8 cellular contexts compared by ENCODE assay signal in the genomic region with DNA sequence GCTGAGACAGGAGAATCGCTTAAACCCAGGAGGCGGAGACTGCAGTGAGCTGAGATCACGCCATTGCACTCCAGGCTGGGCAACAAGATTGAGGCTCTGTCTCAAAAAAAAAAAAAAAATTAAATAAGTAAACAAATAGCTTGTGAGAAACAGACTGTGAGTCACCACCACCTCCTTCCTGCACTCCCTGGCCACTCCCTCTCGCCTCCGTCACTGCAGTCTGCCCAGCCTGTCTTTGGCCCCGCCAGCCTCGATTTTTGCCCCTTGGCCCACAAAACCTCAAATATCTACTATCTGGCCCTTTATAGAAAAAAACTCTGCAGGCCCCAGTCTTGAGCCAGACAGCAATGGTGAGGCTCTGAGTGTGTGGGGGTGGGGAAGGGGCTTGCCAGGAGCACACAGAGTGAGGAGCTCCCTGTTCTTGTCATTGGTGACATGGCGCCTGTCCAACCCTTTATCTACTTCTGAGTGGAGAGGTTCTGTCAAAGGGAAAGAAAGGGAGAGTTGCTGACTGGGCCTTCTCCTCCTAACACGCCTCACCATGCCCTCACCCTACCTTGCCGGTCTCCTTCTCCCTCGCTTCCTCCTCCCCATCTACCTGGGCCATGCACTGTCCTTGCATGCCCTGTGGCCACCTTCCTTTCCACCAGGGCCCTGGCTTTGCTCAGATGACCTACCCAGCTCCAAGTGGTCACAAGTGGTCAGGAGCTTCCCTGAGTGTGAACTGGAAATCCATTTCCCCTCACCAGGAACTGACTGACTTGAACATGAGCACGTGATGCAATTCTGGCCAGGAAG. TPM values are rescaled to one million over a fixed set of nuclear protein-coding genes. Genes with fewer than 3 reads are reported as not detected.
DNase-seq lines count a peak whose midpoint lies in the region; ATAC-seq and TF ChIP-seq lines count a peak whose summit lies in the region.

No MANE protein-coding gene starts in this region.

- peaks cover 3% of the 10 kb centered on the region for H3K9me3 Mint-ChIP-seq in osteocyte (ENCODE audit: unreplicated experiment)

- H3K4me2 ChIP-seq in SK-N-SH: no peak overlapping the region

- peaks cover 24% of the 10 kb centered on the region for H3K36me3 Mint-ChIP-seq in osteocyte (ENCODE audit: unreplicated experiment)

- WGBS in SK-N-SH (ENCODE audit: low lambda C conversion rate): 85% methylated on average over 12 of the region's 12 CpGs

- H3K4me3 Mint-ChIP-seq in osteocyte (ENCODE audit: unreplicated experiment): no peak overlapping the region

- no peak for TF ChIP-seq CTCF in SK-N-SH (IDR thresholded peaks at IDR 0.05)
- TF ChIP-seq CTCF in osteocyte (IDR thresholded peaks at IDR 0.05): no peak

- no peaks in the 10 kb centered on the region for H3K79me2 ChIP-seq in SK-N-SH (ENCODE audit: insufficient read depth)

- peaks cover 8% of the 10 kb centered on the region for H3F3A ChIP-seq in SK-N-SH (replicated peaks; ENCODE audit: insufficient read depth)

- H3K4me3 ChIP-seq in SK-N-SH (ENCODE audit: low read depth in 2 of 2, low read length in 1 of 2) (no peak overlapping the region), skin epidermis (no peak overlapping the region)

- H3K9me3 ChIP-seq in SK-N-SH: no peaks in the 10 kb centered on the region

- no peaks in the 10 kb centered on the region for H3K9me2 ChIP-seq in SK-N-SH

- peak; percentile 76 for ATAC-seq in SK-N-SH treated with all-trans-retinoic acid at 6 μM for 48 hours

- no peaks in the 10 kb centered on the region for H4K20me1 ChIP-seq in SK-N-SH (ENCODE audit: insufficient read depth)

- no peak overlapping the region for H3K27ac Mint-ChIP-seq in osteocyte (ENCODE audit: unreplicated experiment)

- TF ChIP-seq EP300 in SK-N-SH (IDR thresholded peaks at IDR 0.05; ENCODE audit: borderline replicate concordance in 1 of 2, low read depth in 1 of 2, low read length in 1 of 2): no peak

- no peak overlapping the region for H3K9ac ChIP-seq in SK-N-SH

- POLR2A ChIA-PET in SK-N-SH (lab: Yijun Ruan, JAX): no interaction called here

- H3K4me1 ChIP-seq in SK-N-SH (ENCODE audit: control insufficient read depth in 1 of 2, insufficient read depth in 2 of 2, low read depth in 1 of 2, low read length in 1 of 2): no peaks in the 10 kb centered on the region

- H2AFZ ChIP-seq in SK-N-SH (ENCODE audit: low read depth): no peak overlapping the region

- no peaks in the 10 kb centered on the region for H3K27me3 Mint-ChIP-seq in osteocyte (ENCODE audit: unreplicated experiment)

- no peaks in the 10 kb centered on the region for H3K27me3 ChIP-seq in SK-N-SH (ENCODE audit: insufficient read depth)

- TF ChIP-seq RAD21 in SK-N-SH (IDR thresholded peaks at IDR 0.05; ENCODE audit: low read length): no peak

- CTCF ChIA-PET in SK-N-SH (lab: Yijun Ruan, JAX): interaction anchor here (1.0 to 1.4 kb wide), 2 partner anchors 18 to 40 kb away, joined by 3 to 5 read pairs; no protein-coding TSS in a partner anchor

- DNase-seq in SK-N-SH: no peak
- peak; percentile 17 for DNase-seq in activated CD4-positive, alpha-beta T cell treated with anti-CD3 and anti-CD28 coated beads, Interleukin-2, amount 50 U/mL, for 1 hour
- DNase-seq in glomerular visceral epithelial cell (ENCODE audit: extremely low spot score): peak; percentile 66
- DNase-seq in osteocyte (ENCODE audit: extremely low spot score, unreplicated experiment): no peak
- no peak for DNase-seq in NCI-H2107 treated with DMSO at 0.1 percent for 48 hours (lab: John Stamatoyannopoulos, UW; ENCODE audit: unreplicated experiment)
- DNase-seq in NCI-H345 treated with DMSO at 0.1 percent for 48 hours (lab: John Stamatoyannopoulos, UW; ENCODE audit: unreplicated experiment): no peak

- H3K4me1 Mint-ChIP-seq in osteocyte (ENCODE audit: unreplicated experiment): peaks cover 13% of the 10 kb centered on the region

- peaks cover 0 to 6% of the 10 kb centered on the region in 2 experiments for H3K36me3 ChIP-seq in SK-N-SH (replicated peaks in 1 of 2; ENCODE audit: control insufficient read depth in 1 of 2, insufficient read depth in 2 of 2, low read length in 1 of 2)

- H3K27ac ChIP-seq in SK-N-SH (ENCODE audit: low read depth in 2 of 2, low read length in 1 of 2) (no peak overlapping the region), skin epidermis (peak overlapping the region in 18 of 21 experiments; percentile 3 to 78 (median 63))

TF ChIP-seq in SK-N-SH treated with all-trans-retinoic acid at 6 μM for 48 hours, 23 proteins besides CTCF, POLR2A, EP300 and RAD21 (continues in another document):
- TF ChIP-seq, protein P1, sequence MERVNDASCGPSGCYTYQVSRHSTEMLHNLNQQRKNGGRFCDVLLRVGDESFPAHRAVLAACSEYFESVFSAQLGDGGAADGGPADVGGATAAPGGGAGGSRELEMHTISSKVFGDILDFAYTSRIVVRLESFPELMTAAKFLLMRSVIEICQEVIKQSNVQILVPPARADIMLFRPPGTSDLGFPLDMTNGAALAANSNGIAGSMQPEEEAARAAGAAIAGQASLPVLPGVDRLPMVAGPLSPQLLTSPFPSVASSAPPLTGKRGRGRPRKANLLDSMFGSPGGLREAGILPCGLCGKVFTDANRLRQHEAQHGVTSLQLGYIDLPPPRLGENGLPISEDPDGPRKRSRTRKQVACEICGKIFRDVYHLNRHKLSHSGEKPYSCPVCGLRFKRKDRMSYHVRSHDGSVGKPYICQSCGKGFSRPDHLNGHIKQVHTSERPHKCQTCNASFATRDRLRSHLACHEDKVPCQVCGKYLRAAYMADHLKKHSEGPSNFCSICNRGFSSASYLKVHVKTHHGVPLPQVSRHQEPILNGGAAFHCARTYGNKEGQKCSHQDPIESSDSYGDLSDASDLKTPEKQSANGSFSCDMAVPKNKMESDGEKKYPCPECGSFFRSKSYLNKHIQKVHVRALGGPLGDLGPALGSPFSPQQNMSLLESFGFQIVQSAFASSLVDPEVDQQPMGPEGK (CRISPR knock-in tag; IDR thresholded peaks at IDR 0.05; ENCODE audit: borderline replicate concordance): no peak
- TF ChIP-seq ARNTL (CRISPR knock-in tag; IDR thresholded peaks at IDR 0.05; ENCODE audit: borderline replicate concordance, low read depth) (no peak), BACH2 (CRISPR knock-in tag; IDR thresholded peaks at IDR 0.05; ENCODE audit: borderline replicate concordance) (no peak), ZC3H10 (CRISPR knock-in tag; IDR thresholded peaks at IDR 0.05) (no peak), GLIS3 (CRISPR knock-in tag; IDR thresholded peaks at IDR 0.05) (no peak), ZNF565 (CRISPR knock-in tag; conservative IDR thresholded peaks at IDR 0.05; ENCODE audit: low read depth) (no peak), TOX (CRISPR knock-in tag; IDR thresholded peaks at IDR 0.05; ENCODE audit: borderline replicate concordance) (no peak)

TF ChIP-seq in SK-N-SH, 30 proteins besides CTCF, POLR2A, EP300 and RAD21:
- TF ChIP-seq TEAD4 (IDR thresholded peaks at IDR 0.05; ENCODE audit: borderline replicate concordance, insufficient read depth) (no peak), ELF1 (IDR thresholded peaks at IDR 0.05) (no peak), FOXM1 (IDR thresholded peaks at IDR 0.05; ENCODE audit: low read depth) (no peak), MEF2A (IDR thresholded peaks at IDR 0.05; ENCODE audit: borderline replicate concordance, low read depth) (no peak), PBX3 (IDR thresholded peaks at IDR 0.05) (no peak), POLR2AphosphoS5 (IDR thresholded peaks at IDR 0.05; ENCODE audit: low read depth, low read length) (no peak), CHD2 (IDR thresholded peaks at IDR 0.05; ENCODE audit: low read length, partially characterized antibody) (no peak), GATA2 (CRISPR knock-in tag; IDR thresholded peaks at IDR 0.05) (no peak)
- TF ChIP-seq, protein P2, sequence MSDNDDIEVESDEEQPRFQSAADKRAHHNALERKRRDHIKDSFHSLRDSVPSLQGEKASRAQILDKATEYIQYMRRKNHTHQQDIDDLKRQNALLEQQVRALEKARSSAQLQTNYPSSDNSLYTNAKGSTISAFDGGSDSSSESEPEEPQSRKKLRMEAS (IDR thresholded peaks at IDR 0.05; ENCODE audit: low read depth): no peak

RNA-seq across cellular contexts. Expression of gene LGMN, which starts 22.1 kb away (rescaled TPM):
- 76.3 and 86.4 TPM in 2 replicates for polyA plus RNA-seq in SK-N-SH (2012; rRNA removed)
- polyA plus RNA-seq in SK-N-SH (2012; cell fraction: cytosol; rRNA removed): 52.6 and 71.0 TPM in 2 replicates
- 57.5 and 80.2 TPM in 2 replicates for polyA plus RNA-seq in SK-N-SH (2012; cell fraction: nucleus; rRNA removed)
- total RNA-seq in osteocyte: 65.0 and 66.3 TPM in 2 replicates

Comparison
In these comparisons a context has a peak if more than half of its experiments do, and no peak if none do; other contexts are left out.
1. DNase-seq: peak in activated CD4-positive, alpha-beta T cell treated with anti-CD3 and anti-CD28 coated beads, Interleukin-2, amount 50 U/mL, for 1 hour (single experiment) and glomerular visceral epithelial cell (single experiment); none in SK-N-SH (single experiment), osteocyte (single experiment), NCI-H2107 treated with DMSO at 0.1 percent for 48 hours (single experiment) and NCI-H345 treated with DMSO at 0.1 percent for 48 hours (single experiment).
2. H3K27ac ChIP-seq: peak in skin epidermis (18 of 21); none in SK-N-SH (0 of 2).